Comparison of ENCODE assay signal across 8 cellular contexts in the genomic region with DNA sequence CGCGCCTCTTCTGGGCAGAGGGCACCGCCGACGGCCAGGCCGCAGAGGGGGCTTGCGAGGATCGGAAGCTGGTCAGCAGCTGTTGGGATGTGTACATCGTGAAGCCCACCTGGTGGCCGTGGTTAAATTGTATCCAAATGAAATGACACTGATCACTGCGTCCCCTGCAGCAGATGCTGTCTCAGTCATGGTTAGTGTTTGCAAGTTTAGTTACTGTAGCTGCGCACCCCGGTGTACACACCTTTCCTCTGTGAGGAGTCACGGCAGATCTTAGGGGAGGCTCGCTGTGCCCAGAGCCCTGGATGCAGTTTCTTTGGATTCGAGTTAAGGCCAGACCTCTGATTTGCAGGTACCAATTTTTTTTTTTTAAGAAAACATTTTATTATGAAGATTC. TPM values are rescaled to one million over a fixed set of nuclear protein-coding genes. Genes with fewer than 3 reads are reported as not detected.
DNase-seq lines count a peak whose midpoint lies in the region; ATAC-seq, FAIRE-seq and TF ChIP-seq lines count a peak whose summit lies in the region.

No MANE protein-coding gene starts in this region.

- H3K4me3 ChIP-seq in KMS-11 (IDR thresholded peaks at IDR 0.05; ENCODE audit: insufficient read depth, low read depth, low read length) (no peak overlapping the region), brain microvascular endothelial cell (ENCODE audit: low read depth, low read length) (peak overlapping the region; percentile 87), HepG2 (replicated peaks in 1 of 3; ENCODE audit: insufficient read depth in 1 of 3, low read depth in 2 of 3, low read length in 3 of 3) (peak overlapping the region; percentile 72 to 95 (median 82)), transverse colon (peak overlapping the region; percentile 97 to 100 (median 98))

- H3K9me3 ChIP-seq in HepG2 (ENCODE audit: low read length) (no peaks in the 10 kb centered on the region), transverse colon (no peaks in the 10 kb centered on the region)

- H3K79me2 ChIP-seq in KMS-11 (ENCODE audit: insufficient read depth, low read depth) = peaks cover 53% of the 10 kb centered on the region
- peaks cover 55% of the 10 kb centered on the region for H3K79me2 ChIP-seq in HepG2 (ENCODE audit: insufficient read depth, low read length)

- 1% methylated on average over 16 of the region's 16 CpGs for WGBS in HepG2 (ENCODE audit: low lambda C conversion rate)
- WGBS in transverse colon (ENCODE audit: low coverage in 1 of 2), 2 donors = 0 to 6% methylated on average over 1 to 13 of the region's 16 CpGs

- TF ChIP-seq POLR2A in HepG2 (IDR thresholded peaks at IDR 0.05; ENCODE audit: insufficient read depth in 1 of 2, low read depth in 2 of 2, low read length in 2 of 2) = peak in 1 of 2 experiments; percentile 26; a peak in 1 of 4 replicates
- TF ChIP-seq POLR2A in transverse colon (IDR thresholded peaks at IDR 0.05) = no peak

- no peak overlapping the region for H2AFZ ChIP-seq in KMS-11 (ENCODE audit: low read depth)
- no peak overlapping the region for H2AFZ ChIP-seq in HepG2 (ENCODE audit: low read length)

- POLR2A ChIA-PET in HepG2 (lab: Yijun Ruan, JAX) = interaction anchor here (1.3 to 4.2 kb wide), 7 partner anchors 9 to 99 kb away, joined by 3 to 53 read pairs (median 5); a partner anchor contains a TSS

- H3K27me3 ChIP-seq in KMS-11 (ENCODE audit: insufficient read depth, low read depth) (no peaks in the 10 kb centered on the region), brain microvascular endothelial cell (replicated peaks) (no peaks in the 10 kb centered on the region), HepG2 (ENCODE audit: control insufficient read depth in 1 of 2, insufficient read depth in 2 of 2, low read length in 2 of 2) (no peaks in the 10 kb centered on the region; a peak in 1 of 5 replicates), transverse colon (no peaks in the 10 kb centered on the region)

- BruUV-seq in HepG2 (replicated peaks; lab: Mats Ljungman, UMichigan) = no TSS peak

- intact Hi-C loops in HepG2 (cut with micrococcal nuclease; ENCODE audit: unreplicated experiment) = loop anchor here (1.0 kb wide), 1 partner anchor 34 kb away; a partner anchor contains a TSS
- intact Hi-C loops in transverse colon (cut with DNase I; ENCODE audit: low total_unique reads) = no loop called here

- H3K4me2 ChIP-seq in KMS-11 (peak overlapping the region; percentile 78), HepG2 (ENCODE audit: low read depth, low read length) (peak overlapping the region; percentile 96)

- FAIRE-seq in HepG2 (lab: Jason Lieb, UNC) = no peak
- no peak for FAIRE-seq in GM19239 (lab: Jason Lieb, UNC)

- ATAC-seq in HepG2 = peak; percentile 52
- ATAC-seq in GM21737 (IDR thresholded peaks at IDR 0.05; ENCODE audit: unreplicated experiment) = no peak

- in situ Hi-C loops in brain microvascular endothelial cell (cut with HindIII; ENCODE audit: low pct_ligation_motif_present, low sequenced_read_pairs) = no loop called here
- in situ Hi-C loops in HepG2 (cut with HindIII; ENCODE audit: extremely low pct_ligation_motif_present, low pct_unique_long_range_greater_than_20kb) = no loop called here
- in situ Hi-C loops in transverse colon (cut with MboI; ENCODE audit: low pct_ligation_motif_present in 1 of 4, low pct_unique_long_range_greater_than_20kb in 1 of 4, low sequenced_read_pairs in 3 of 4) = no loop called here

- H3K4me1 ChIP-seq in KMS-11 (ENCODE audit: low read depth, poor library complexity, severe bottlenecking) (peaks cover 46% of the 10 kb centered on the region), HepG2 (ENCODE audit: insufficient read depth, low read length) (peaks cover 69% of the 10 kb centered on the region), transverse colon (peaks cover 17 to 33% (median 19%) of the 10 kb centered on the region in 4 donors)

- no peak for TF ChIP-seq CTCF in KMS-11 (conservative IDR thresholded peaks at IDR 0.05; ENCODE audit: low read depth, low read length)
- no peak for TF ChIP-seq CTCF in brain microvascular endothelial cell (IDR thresholded peaks at IDR 0.05; ENCODE audit: low read depth, low read length, missing control alignments)
- no peak for TF ChIP-seq CTCF in HepG2 (CRISPR knock-in tag; IDR thresholded peaks at IDR 0.05)
- no peak for TF ChIP-seq CTCF in transverse colon (IDR thresholded peaks at IDR 0.05)

- DNase-seq in stimulated activated CD4-positive, alpha-beta T cell treated with anti-CD3 and anti-CD28 coated beads, Interleukin-1b, Interleukin-23, amount 100 ng/mL, for 48 hours = peak; percentile 6
- DNase-seq in stimulated activated CD4-positive, alpha-beta T cell treated with anti-CD3 and anti-CD28 coated beads, Interleukin-4, amount 100 ng/mL, for 4 hours = no peak
- no peak for DNase-seq in brain microvascular endothelial cell
- peak; percentile 40 for DNase-seq in HepG2 (ENCODE audit: low spot score)
- DNase-seq in transverse colon = no peak
- no peak for DNase-seq in GM19239 (ENCODE audit: insufficient read length, low spot score)

- H3K27ac ChIP-seq in KMS-11 (peak overlapping the region; percentile 58), brain microvascular endothelial cell (peak overlapping the region; percentile 63), HepG2 (ENCODE audit: extremely low read length, insufficient read depth, low read length) (peak overlapping the region; percentile 82), transverse colon (peak overlapping the region; percentile 83 to 89 (median 88))

- no peak for TF ChIP-seq EP300 in HepG2 (IDR thresholded peaks at IDR 0.05; ENCODE audit: low read depth in 2 of 2, low read length in 2 of 2)
- no peak for TF ChIP-seq EP300 in HepG2 (CRISPR knock-in tag; IDR thresholded peaks at IDR 0.05; ENCODE audit: borderline replicate concordance)
- no peak for TF ChIP-seq EP300 in transverse colon (IDR thresholded peaks at IDR 0.05; ENCODE audit: low read depth)

- TF ChIP-seq RAD21 in HepG2 (CRISPR knock-in tag; IDR thresholded peaks at IDR 0.05) = no peak

- H3K9ac ChIP-seq in KMS-11 (peak overlapping the region; percentile 80), HepG2 (ENCODE audit: insufficient read depth, low read depth, low read length) (peak overlapping the region; percentile 92)

- H3K36me3 ChIP-seq in KMS-11 (ENCODE audit: insufficient read depth) (no peaks in the 10 kb centered on the region), brain microvascular endothelial cell (replicated peaks) (no peaks in the 10 kb centered on the region), HepG2 (replicated peaks in 1 of 2; ENCODE audit: control insufficient read depth in 1 of 2, insufficient read depth in 2 of 2, low read length in 2 of 2) (peaks cover 5 to 29% of the 10 kb centered on the region in 2 experiments), transverse colon (no peaks in the 10 kb centered on the region)

- CTCF ChIA-PET in HepG2 (lab: Yijun Ruan, JAX; ENCODE audit: low intra/inter-chr PET ratio, low total read pairs) = interaction anchor here (1.4 kb wide), 1 partner anchor 233 kb away, joined by 4 read pairs; no protein-coding TSS in a partner anchor

- H4K20me1 ChIP-seq in KMS-11 (ENCODE audit: insufficient read depth) = no peaks in the 10 kb centered on the region
- peaks cover 5% of the 10 kb centered on the region for H4K20me1 ChIP-seq in HepG2 (ENCODE audit: insufficient read depth, low read length)

RNA-seq across cellular contexts. Expression of a gene that starts 0.7 kb away (rescaled TPM):
- total RNA-seq in HepG2 (2016; rRNA removed; fragmentation: Illumina TruSeq; extraction: Trizol) = 82.8 and 114 TPM in 2 replicates
- total RNA-seq in HepG2 (2016; cell fraction: cytosol; rRNA removed; fragmentation: Illumina TruSeq; extraction: Trizol; ENCODE audit: low read depth) = 21.7 and 25.6 TPM in 2 replicates
- total RNA-seq in HepG2 (2016; cell fraction: insoluble cytoplasmic fraction; rRNA removed; fragmentation: Illumina TruSeq; extraction: Trizol) = 86.7 and 113 TPM in 2 replicates
- total RNA-seq in HepG2 (2016; cell fraction: membrane; rRNA removed; fragmentation: Illumina TruSeq; extraction: Trizol) = 37.5 and 43.6 TPM in 2 replicates
- total RNA-seq in HepG2 (2016; cell fraction: nucleus; rRNA removed; fragmentation: Illumina TruSeq; extraction: Trizol) = 54.4 and 60.1 TPM in 2 replicates
- 62.9 and 81.9 TPM in 2 replicates for polyA plus RNA-seq in HepG2 (2011; rRNA removed)
- 50.7 and 67.7 TPM in 2 replicates for polyA plus RNA-seq in HepG2 (2011; cell fraction: cytosol; rRNA removed)
- 23.7 and 25.9 TPM in 2 replicates for polyA plus RNA-seq in HepG2 (2011; cell fraction: nucleus; rRNA removed)
- 95.6 and 106 TPM in 2 replicates for polyA plus RNA-seq in HepG2 (2012)
- polyA plus RNA-seq in HepG2 (2016; cell fraction: cytosol; fragmentation: Illumina TruSeq; extraction: Trizol; ENCODE audit: low read depth) = 28.8 and 29.8 TPM in 2 replicates
- 148 and 163 TPM in 2 replicates for polyA plus RNA-seq in HepG2 (2016; cell fraction: insoluble cytoplasmic fraction; fragmentation: Illumina TruSeq; extraction: Trizol; ENCODE audit: low read depth)
- 36.9 and 37.4 TPM in 2 replicates for polyA plus RNA-seq in HepG2 (2016; cell fraction: membrane; fragmentation: Illumina TruSeq; extraction: Trizol; ENCODE audit: low read depth)
- 119 and 123 TPM in 2 replicates for polyA plus RNA-seq in HepG2 (2016; cell fraction: nucleus; fragmentation: Illumina TruSeq; extraction: Trizol; ENCODE audit: insufficient read depth, low read depth)
- polyA minus RNA-seq in HepG2 (2011; rRNA and poly(A)+ RNA removed; ENCODE audit: low replicate concordance) = 14.8 and 29.0 TPM in 2 replicates
- polyA minus RNA-seq in HepG2 (2011; cell fraction: cytosol; rRNA and poly(A)+ RNA removed) = 25.5 and 28.8 TPM in 2 replicates
- polyA minus RNA-seq in HepG2 (2011; cell fraction: nucleus; rRNA and poly(A)+ RNA removed) = 45.3 and 48.5 TPM in 2 replicates
- 10 to 100 TPM; 26.5 to 58.0 (median 32.7) TPM for total RNA-seq in transverse colon

RNA-seq across cellular contexts. Expression of a gene that starts 34.4 kb away (rescaled TPM):
- total RNA-seq in HepG2 (2016; rRNA removed; fragmentation: Illumina TruSeq; extraction: Trizol) (64.5 and 103 TPM in 2 replicates), transverse colon (10 to 100 TPM; 12.3 to 22.1 (median 15.6) TPM)
- total RNA-seq in HepG2 (2016; cell fraction: cytosol; rRNA removed; fragmentation: Illumina TruSeq; extraction: Trizol; ENCODE audit: low read depth) = 8.3 and 8.7 TPM in 2 replicates
- total RNA-seq in HepG2 (2016; cell fraction: insoluble cytoplasmic fraction; rRNA removed; fragmentation: Illumina TruSeq; extraction: Trizol) = 62.9 and 102 TPM in 2 replicates
- 16.0 and 23.6 TPM in 2 replicates for total RNA-seq in HepG2 (2016; cell fraction: membrane; rRNA removed; fragmentation: Illumina TruSeq; extraction: Trizol)
- total RNA-seq in HepG2 (2016; cell fraction: nucleus; rRNA removed; fragmentation: Illumina TruSeq; extraction: Trizol) = 44.4 and 50.7 TPM in 2 replicates
- polyA plus RNA-seq in HepG2 (2011; rRNA removed) = 10.8 and 12.3 TPM in 2 replicates
- 7.1 and 10.7 TPM in 2 replicates for polyA plus RNA-seq in HepG2 (2011; cell fraction: cytosol; rRNA removed)
- 7.0 and 7.9 TPM in 2 replicates for polyA plus RNA-seq in HepG2 (2011; cell fraction: nucleus; rRNA removed)
- 24.5 and 37.7 TPM in 2 replicates for polyA plus RNA-seq in HepG2 (2012)
- polyA plus RNA-seq in HepG2 (2016; cell fraction: cytosol; fragmentation: Illumina TruSeq; extraction: Trizol; ENCODE audit: low read depth) = 4.5 and 4.7 TPM in 2 replicates
- polyA plus RNA-seq in HepG2 (2016; cell fraction: insoluble cytoplasmic fraction; fragmentation: Illumina TruSeq; extraction: Trizol; ENCODE audit: low read depth) = 69.8 and 72.6 TPM in 2 replicates
- polyA plus RNA-seq in HepG2 (2016; cell fraction: membrane; fragmentation: Illumina TruSeq; extraction: Trizol; ENCODE audit: low read depth) = 7.0 and 7.5 TPM in 2 replicates
- 51.1 and 58.0 TPM in 2 replicates for polyA plus RNA-seq in HepG2 (2016; cell fraction: nucleus; fragmentation: Illumina TruSeq; extraction: Trizol; ENCODE audit: insufficient read depth, low read depth)
- polyA minus RNA-seq in HepG2 (2011; rRNA and poly(A)+ RNA removed; ENCODE audit: low replicate concordance) = 5.1 and 9.0 TPM in 2 replicates
- 17.9 and 18.2 TPM in 2 replicates for polyA minus RNA-seq in HepG2 (2011; cell fraction: cytosol; rRNA and poly(A)+ RNA removed)
- 46.4 and 51.1 TPM in 2 replicates for polyA minus RNA-seq in HepG2 (2011; cell fraction: nucleus; rRNA and poly(A)+ RNA removed)

RNA-seq across cellular contexts. Expression of a gene that starts 34.5 kb away (rescaled TPM):
- total RNA-seq in HepG2 (2016; rRNA removed; fragmentation: Illumina TruSeq; extraction: Trizol) (0.27 TPM in 1 of 2 replicates, not detected in the other), transverse colon (under 1 TPM in 1 of 4 donors, not detected in 3; 0.27 TPM)
- not detected in 2 replicates for total RNA-seq in HepG2 (2016; cell fraction: cytosol; rRNA removed; fragmentation: Illumina TruSeq; extraction: Trizol; ENCODE audit: low read depth)
- 0.24 TPM in 1 of 2 replicates, not detected in the other for total RNA-seq in HepG2 (2016; cell fraction: insoluble cytoplasmic fraction; rRNA removed; fragmentation: Illumina TruSeq; extraction: Trizol)
- not detected in 2 replicates for total RNA-seq in HepG2 (2016; cell fraction: membrane; rRNA removed; fragmentation: Illumina TruSeq; extraction: Trizol)
- 1.0 TPM in 1 of 2 replicates, not detected in the other for total RNA-seq in HepG2 (2016; cell fraction: nucleus; rRNA removed; fragmentation: Illumina TruSeq; extraction: Trizol)
- not detected in 2 replicates for polyA plus RNA-seq in HepG2 (2011; rRNA removed)
- 0.12 and 0.17 TPM in 2 replicates for polyA plus RNA-seq in HepG2 (2011; cell fraction: cytosol; rRNA removed)
- polyA plus RNA-seq in HepG2 (2011; cell fraction: nucleus; rRNA removed) = 0.50 TPM in 1 of 2 replicates, not detected in the other
- 0.12 TPM in 1 of 2 replicates, not detected in the other for polyA plus RNA-seq in HepG2 (2012)
- not detected in 2 replicates for polyA plus RNA-seq in HepG2 (2016; cell fraction: cytosol; fragmentation: Illumina TruSeq; extraction: Trizol; ENCODE audit: low read depth)
- polyA plus RNA-seq in HepG2 (2016; cell fraction: insoluble cytoplasmic fraction; fragmentation: Illumina TruSeq; extraction: Trizol; ENCODE audit: low read depth) = not detected in 2 replicates
- not detected in 2 replicates for polyA plus RNA-seq in HepG2 (2016; cell fraction: membrane; fragmentation: Illumina TruSeq; extraction: Trizol; ENCODE audit: low read depth)
- 0.77 TPM in 1 of 2 replicates, not detected in the other for polyA plus RNA-seq in HepG2 (2016; cell fraction: nucleus; fragmentation: Illumina TruSeq; extraction: Trizol; ENCODE audit: insufficient read depth, low read depth)
- polyA minus RNA-seq in HepG2 (2011; rRNA and poly(A)+ RNA removed; ENCODE audit: low replicate concordance) = not detected in 2 replicates
- not detected in 2 replicates for polyA minus RNA-seq in HepG2 (2011; cell fraction: cytosol; rRNA and poly(A)+ RNA removed)
- polyA minus RNA-seq in HepG2 (2011; cell fraction: nucleus; rRNA and poly(A)+ RNA removed) = 0.64 TPM in 1 of 2 replicates, not detected in the other

Comparison
In these comparisons a context has a peak if more than half of its experiments do, and no peak if none do; other contexts are left out.
1. DNase-seq: peak in stimulated activated CD4-positive, alpha-beta T cell treated with anti-CD3 and anti-CD28 coated beads, Interleukin-1b, Interleukin-23, amount 100 ng/mL, for 48 hours (single experiment) and HepG2 (single experiment); none in stimulated activated CD4-positive, alpha-beta T cell treated with anti-CD3 and anti-CD28 coated beads, Interleukin-4, amount 100 ng/mL, for 4 hours (0 of 2), brain microvascular endothelial cell (single experiment), transverse colon (single experiment) and GM19239 (single experiment).
2. Peak in every context shown above with its lines, with median percentiles within 50 percentile points of each other: H3K27ac ChIP-seq.